26 cellular contexts compared by ENCODE assay signal in genomic region chr13:107003911-107004310, GRCh38.
"Had no signal": no experiment of that assay in that cellular context is flagged by ENCODE, and none has a peak within 500 bp of the region (broad histone marks: within the 10 kb centered on the region; RNA-seq: fewer than 3 reads in every experiment).

No MANE protein-coding gene starts in this region.

- ATAC-seq: effector memory CD8-positive, alpha-beta T cell; esophagus mucosa; gastrocnemius medialis; heart right ventricle; left lung; left ventricle myocardium superior; lower lobe of right lung; naive thymus-derived CD4-positive, alpha-beta T cell had no signal

- H3K4me3 ChIP-seq: coronary artery, dorsolateral prefrontal cortex, esophagus squamous epithelium, gastrocnemius medialis, heart right ventricle, left lung, lower lobe of right lung had no signal

- DNase-seq: dermis blood vessel endothelial cell; dorsolateral prefrontal cortex; effector CD8-positive, alpha-beta T cell; effector memory CD8-positive, alpha-beta T cell; endodermal cell; erythroblast; esophagus squamous epithelium; foreskin fibroblast; foreskin melanocyte; gastrocnemius medialis; glutamatergic neuron; head of caudate nucleus; heart right ventricle; hypothalamus; immature natural killer cell; islet precursor cell; kidney; kidney glomerular epithelial cell; left lung; left ventricle myocardium superior; lower lobe of right lung; mesenchymal stem cell; naive thymus-derived CD4-positive, alpha-beta T cell had no signal

- H3K27me3 ChIP-seq: esophagus squamous epithelium, gastrocnemius medialis, left lung had no signal

- H3K4me1 ChIP-seq: esophagus squamous epithelium, gastrocnemius medialis, heart right ventricle, left lung, lower lobe of right lung had no signal

- H3K9me3 ChIP-seq: esophagus squamous epithelium, gastrocnemius medialis, heart right ventricle, left lung, lower lobe of right lung had no signal

- H3K36me3 ChIP-seq: esophagus squamous epithelium, gastrocnemius medialis, heart right ventricle, left lung, lower lobe of right lung had no signal

- H3K27ac ChIP-seq: coronary artery, dorsolateral prefrontal cortex, epithelial cell of prostate, esophagus squamous epithelium, gastrocnemius medialis, heart right ventricle, left lung, lower lobe of right lung had no signal
